20 cellular contexts compared by ENCODE assay signal in the genomic region with DNA sequence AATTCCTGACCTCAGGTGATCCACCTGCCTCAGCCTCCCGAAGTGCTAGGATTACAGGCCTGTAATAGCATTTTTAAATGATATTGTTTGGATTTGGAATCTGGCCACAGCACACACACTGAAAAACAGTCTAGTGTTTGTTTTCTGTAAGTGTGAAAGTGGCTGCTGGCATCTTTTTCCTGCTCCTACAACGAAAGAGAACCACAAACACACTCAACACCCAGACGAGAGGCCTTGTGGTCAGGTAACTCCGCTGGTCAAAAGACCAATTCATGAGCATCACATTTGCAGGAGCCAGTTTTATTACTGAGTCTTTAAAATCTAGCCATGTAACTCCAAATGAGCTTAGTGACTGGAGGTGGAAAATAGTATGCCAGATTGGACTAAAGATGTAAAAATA.
"Had no signal": no experiment of that assay in that cellular context is flagged by ENCODE, and none has a peak within 500 bp of the region (broad histone marks: within the 10 kb centered on the region; RNA-seq: fewer than 3 reads in every experiment).

No MANE protein-coding gene starts in this region.

- H3K27ac Mint-ChIP-seq: activated naive CD4-positive, alpha-beta T cell treated with anti-CD3 and anti-CD28 coated beads for 36 hours; activated T-cell treated with anti-CD3 and anti-CD28 coated beads, Interleukin-2, amount 50 U/mL, for 72 hours; natural killer cell; progenitor cell of endocrine pancreas; WTC11 had no signal

- H3K36me3 ChIP-seq: cardiac muscle cell, vagina had no signal

- H3K4me1 ChIP-seq: heart right ventricle, testis, vagina had no signal

- H3K27me3 ChIP-seq: heart right ventricle, testis, vagina had no signal

- H3K4me1 Mint-ChIP-seq: natural killer cell had no signal

- ATAC-seq: activated T-cell treated with anti-CD3 and anti-CD28 coated beads, Interleukin-2, amount 50 U/mL, for 72 hours; heart right ventricle; natural killer cell; WTC11 had no signal

- H3K36me3 Mint-ChIP-seq: natural killer cell, WTC11 had no signal

- H3K9me3 Mint-ChIP-seq: activated naive CD4-positive, alpha-beta T cell treated with anti-CD3 and anti-CD28 coated beads for 36 hours; activated T-cell treated with anti-CD3 and anti-CD28 coated beads, Interleukin-2, amount 50 U/mL, for 72 hours; natural killer cell had no signal

- H3K27ac ChIP-seq: cardiac muscle cell, epithelial cell of prostate, heart right ventricle, testis, vagina had no signal

- H3K4me3 Mint-ChIP-seq: activated naive CD4-positive, alpha-beta T cell treated with anti-CD3 and anti-CD28 coated beads for 36 hours; activated T-cell treated with anti-CD3 and anti-CD28 coated beads, Interleukin-2, amount 50 U/mL, for 72 hours; natural killer cell; WTC11 had no signal

- H3K9me3 ChIP-seq: testis, vagina had no signal

- DNase-seq: activated CD4-positive, alpha-beta T cell treated with anti-CD3 and anti-CD28 coated beads, Interleukin-2, amount 50 U/mL, for 4 hours; activated effector memory CD4-positive, alpha-beta T cell treated with Interleukin-2 at 50 U/mL for 16 hours; activated naive CD4-positive, alpha-beta T cell treated with anti-CD3 and anti-CD28 coated beads for 36 hours; activated T-cell treated with anti-CD3 and anti-CD28 coated beads, Interleukin-2, amount 50 U/mL, for 72 hours; amygdala; heart right ventricle; islet precursor cell; mammary epithelial cell; midbrain; natural killer cell; stimulated activated CD4-positive, alpha-beta T cell treated with anti-CD3 and anti-CD28 coated beads, Interleukin-2, amount 100 ng/mL, for 48 hours; stimulated activated CD8-positive, alpha-beta memory T cell treated with anti-CD3 and anti-CD28 coated beads, Interleukin-4, amount 100 ng/mL, for 48 hours; stimulated activated naive CD4-positive, alpha-beta T cell; testis; trophoblast cell had no signal

- H3K27me3 Mint-ChIP-seq: progenitor cell of endocrine pancreas had no signal

- H3K4me3 ChIP-seq: cardiac muscle cell, heart right ventricle, testis, vagina had no signal
